ENCODE assay signal across 8 cellular contexts in genomic region chr12:54608786-54609185, GRCh38. TPM values are rescaled to one million over a fixed set of nuclear protein-coding genes. Genes with fewer than 3 reads are reported as not detected.
"Had no signal": no experiment of that assay in that cellular context is flagged by ENCODE, and none has a peak within 500 bp of the region (broad histone marks: within the 10 kb centered on the region; RNA-seq: fewer than 3 reads in every experiment).

No MANE protein-coding gene starts in this region.

- DNase-seq: GM23248, GOT3, H7, HCEC 1CT, IMR-90 had no signal

- ATAC-seq: K562 had no signal

- H3K9ac ChIP-seq: GM23248 had no signal

- H3K27ac ChIP-seq: GM23248 had no signal

- H3K4me3 ChIP-seq: GM23248, K562 had no signal

RNA-seq across cellular contexts. Expression of gene PPP1R1A, which starts 20.3 kb away (rescaled TPM):
- total RNA-seq: GM23248, HT-29, IMR-90, K562 had no signal

RNA-seq across cellular contexts. Expression of gene LACRT, which starts 25.9 kb away (rescaled TPM):
- total RNA-seq: GM23248, H4, H7, HT-29, IMR-90, K562 had no signal

RNA-seq across cellular contexts. Expression of gene DCD, which starts 39.4 kb away (rescaled TPM):
- total RNA-seq: GM23248, H4, H7, HT-29, IMR-90, K562 had no signal

RNA-seq across cellular contexts. Expression of gene PDE1B, which starts 59.4 kb away (rescaled TPM):
- total RNA-seq: GM23248, HT-29, IMR-90 had no signal
